In genomic region chr2:18518116-18519111, GRCh38 we compare ENCODE assay signal across 13 cellular contexts. TPM values are rescaled to one million over a fixed set of nuclear protein-coding genes. Genes with fewer than 3 reads are reported as not detected.
DNase-seq lines count a peak whose midpoint lies in the region; ATAC-seq and TF ChIP-seq lines count a peak whose summit lies in the region.
"Had no signal": no experiment of that assay in that cellular context is flagged by ENCODE, and none has a peak within 500 bp of the region (broad histone marks: within the 10 kb centered on the region; RNA-seq: fewer than 3 reads in every experiment).

No MANE protein-coding gene starts in this region.

- 73% methylated on average over 11 of the region's 11 CpGs for WGBS in upper lobe of left lung, 2 donors

- peaks cover 59% of the 10 kb centered on the region for H3K4me1 Mint-ChIP-seq in osteocyte (ENCODE audit: unreplicated experiment)

- no peaks in the 10 kb centered on the region for H3K36me3 Mint-ChIP-seq in osteocyte (ENCODE audit: unreplicated experiment)

- H3K9me3 ChIP-seq in SJSA1 (replicated peaks) (no peaks in the 10 kb centered on the region), upper lobe of left lung (no peaks in the 10 kb centered on the region)

- TF ChIP-seq POLR2A in upper lobe of left lung (IDR thresholded peaks at IDR 0.05) = no peak

- H3K36me3 ChIP-seq in SJSA1 (no peaks in the 10 kb centered on the region), upper lobe of left lung (no peaks in the 10 kb centered on the region)

- DNase-seq in Daoy (ENCODE audit: low read depth) (peak; percentile 15), SJSA1 (ENCODE audit: low read depth in 1 of 2, low spot score in 2 of 2) (peak in 1 of 2 experiments; percentile 84), fibroblast of pulmonary artery (ENCODE audit: low read depth) (peak; percentile 57), osteocyte (ENCODE audit: extremely low spot score, unreplicated experiment) (no peak), Kasumi-1 (lab: John Stamatoyannopoulos, UW) (no peak), upper lobe of left lung (no peak)
- DNase-seq in stimulated activated naive CD4-positive, alpha-beta T cell treated with Interleukin-2 at 50 U/mL for 16 hours (lab: John Stamatoyannopoulos, UW) = no peak
- DNase-seq: activated CD4-positive, alpha-beta T cell treated with anti-CD3 and anti-CD28 coated beads for 4 hours; activated gamma-delta T cell; NCI-H748 treated with DMSO at 0.1 percent for 48 hours; nucleus accumbens had no signal

- H3K4me1 ChIP-seq in SJSA1 (replicated peaks) (peaks cover 50% of the 10 kb centered on the region), upper lobe of left lung (peaks cover 4 to 24% (median 12%) of the 10 kb centered on the region in 4 donors)

- H3K27me3 ChIP-seq in SJSA1 (replicated peaks) (no peaks in the 10 kb centered on the region), upper lobe of left lung (no peaks in the 10 kb centered on the region)

- no peak overlapping the region for H3K4me3 Mint-ChIP-seq in osteocyte (ENCODE audit: unreplicated experiment)
- H3K4me3 Mint-ChIP-seq: stimulated activated naive CD8-positive, alpha-beta T cell treated with anti-CD3 and anti-CD28 coated beads, Interleukin-15, Interleukin-2, amounts not matched to agents 100 ng/mL and 50 ng/mL, for 24 hours had no signal

- peak overlapping the region; percentile 79 for H3K27ac Mint-ChIP-seq in osteocyte (ENCODE audit: unreplicated experiment)
- H3K27ac Mint-ChIP-seq: stimulated activated naive CD8-positive, alpha-beta T cell treated with anti-CD3 and anti-CD28 coated beads, Interleukin-15, Interleukin-2, amounts not matched to agents 100 ng/mL and 50 ng/mL, for 24 hours had no signal

- H3K9me3 Mint-ChIP-seq in osteocyte (ENCODE audit: unreplicated experiment) = no peaks in the 10 kb centered on the region
- H3K9me3 Mint-ChIP-seq: stimulated activated naive CD8-positive, alpha-beta T cell treated with anti-CD3 and anti-CD28 coated beads, Interleukin-15, Interleukin-2, amounts not matched to agents 100 ng/mL and 50 ng/mL, for 24 hours had no signal

- H3K27me3 Mint-ChIP-seq in osteocyte (ENCODE audit: unreplicated experiment) = no peaks in the 10 kb centered on the region

- peak overlapping the region; percentile 82 for H3K27ac ChIP-seq in SJSA1
- H3K27ac ChIP-seq in upper lobe of left lung = peak overlapping the region in 1 of 4 donors; percentile 46

- ATAC-seq in upper lobe of left lung (ENCODE audit: low FRiP score in 2 of 2) (no peak), HG02623 (IDR thresholded peaks at IDR 0.05; ENCODE audit: unreplicated experiment) (no peak)

- no peak overlapping the region for H3K4me3 ChIP-seq in SJSA1
- H3K4me3 ChIP-seq in fibroblast of pulmonary artery (replicated peaks; ENCODE audit: low read depth, low read length) = no peak overlapping the region
- H3K4me3 ChIP-seq in upper lobe of left lung = no peak overlapping the region

- TF ChIP-seq CTCF in fibroblast of pulmonary artery (IDR thresholded peaks at IDR 0.05; ENCODE audit: low read length, missing control alignments) (no peak), osteocyte (IDR thresholded peaks at IDR 0.05) (no peak), upper lobe of left lung (IDR thresholded peaks at IDR 0.05) (no peak)

- TF ChIP-seq EP300 in upper lobe of left lung (IDR thresholded peaks at IDR 0.05) = no peak

RNA-seq across cellular contexts. Expression of gene RDH14, which starts 42.0 kb away (rescaled TPM):
- 28.9 and 38.0 TPM in 2 replicates for total RNA-seq in Daoy (2014; rRNA removed; shearing (Covaris generic))
- 30.2 and 47.8 TPM in 2 replicates for total RNA-seq in SJSA1 (2014; rRNA removed; shearing (Covaris generic))
- 19.0 and 21.3 TPM in 2 replicates for total RNA-seq in osteocyte
- 10 to 100 TPM; 16.2 to 35.2 (median 26.8) TPM for total RNA-seq in upper lobe of left lung

Comparison
In these comparisons a context has a peak if more than half of its experiments do, and no peak if none do; other contexts are left out.
1. DNase-seq: peak in Daoy (single experiment) and fibroblast of pulmonary artery (single experiment); none in osteocyte (single experiment), Kasumi-1 (0 of 2), upper lobe of left lung (0 of 2) and stimulated activated naive CD4-positive, alpha-beta T cell treated with Interleukin-2 at 50 U/mL for 16 hours (single experiment).